Comparison of ENCODE assay signal across 1 cellular context in genomic region chr19:10695401-10696398, GRCh38.
TF ChIP-seq lines count a peak whose summit lies in the region.

No MANE protein-coding gene starts in this region.

TF ChIP-seq in HepG2, 621 proteins besides CTCF, POLR2A, EP300 and RAD21 (continued from another document and continues in another):
- TF ChIP-seq, protein P1, sequence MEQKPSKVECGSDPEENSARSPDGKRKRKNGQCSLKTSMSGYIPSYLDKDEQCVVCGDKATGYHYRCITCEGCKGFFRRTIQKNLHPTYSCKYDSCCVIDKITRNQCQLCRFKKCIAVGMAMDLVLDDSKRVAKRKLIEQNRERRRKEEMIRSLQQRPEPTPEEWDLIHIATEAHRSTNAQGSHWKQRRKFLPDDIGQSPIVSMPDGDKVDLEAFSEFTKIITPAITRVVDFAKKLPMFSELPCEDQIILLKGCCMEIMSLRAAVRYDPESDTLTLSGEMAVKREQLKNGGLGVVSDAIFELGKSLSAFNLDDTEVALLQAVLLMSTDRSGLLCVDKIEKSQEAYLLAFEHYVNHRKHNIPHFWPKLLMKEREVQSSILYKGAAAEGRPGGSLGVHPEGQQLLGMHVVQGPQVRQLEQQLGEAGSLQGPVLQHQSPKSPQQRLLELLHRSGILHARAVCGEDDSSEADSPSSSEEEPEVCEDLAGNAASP (CRISPR knock-in tag; IDR thresholded peaks at IDR 0.05; ENCODE audit: borderline replicate concordance): peak; percentile 89
- TF ChIP-seq RFX3 (CRISPR knock-in tag; IDR thresholded peaks at IDR 0.05) (peak; percentile 97), ATM (IDR thresholded peaks at IDR 0.05; ENCODE audit: borderline replicate concordance) (no peak), ONECUT2 (CRISPR knock-in tag; IDR thresholded peaks at IDR 0.05) (0 out of 2 replicates have a peak, but pooled peaks have one; percentile 17), SP4 (CRISPR knock-in tag; IDR thresholded peaks at IDR 0.05) (no peak; the same call in 1 of the 2 replicates), SYNCRIP (IDR thresholded peaks at IDR 0.05; ENCODE audit: insufficient read depth, low read depth, low read length) (no peak), ZNF792 (CRISPR knock-in tag; IDR thresholded peaks at IDR 0.05) (peak; percentile 92), HNF1A (IDR thresholded peaks at IDR 0.05; ENCODE audit: low read depth) (no peak), HNF1A (CRISPR knock-in tag; IDR thresholded peaks at IDR 0.05; ENCODE audit: borderline replicate concordance) (0 out of 2 replicates have a peak, but pooled peaks have one; percentile 27), SOX6 (IDR thresholded peaks at IDR 0.05) (no peak), SOX6 (CRISPR knock-in tag; IDR thresholded peaks at IDR 0.05) (peak; percentile 48; the same call in 1 of the 2 replicates), ZNF501 (CRISPR knock-in tag; IDR thresholded peaks at IDR 0.05) (peak; percentile 71), ZNF644 (CRISPR knock-in tag; IDR thresholded peaks at IDR 0.05; ENCODE audit: low read depth) (0 out of 2 replicates have a peak, but pooled peaks have one; percentile 23), ZNF3 (CRISPR knock-in tag; IDR thresholded peaks at IDR 0.05) (peak; percentile 55; the same call in 1 of the 2 replicates), KAT8 (CRISPR knock-in tag; IDR thresholded peaks at IDR 0.05) (peak; percentile 75), RNF2 (conservative IDR thresholded peaks at IDR 0.05; ENCODE audit: low read depth) (0 out of 2 replicates have a peak, but pooled peaks have one; percentile 21), ZNF20 (CRISPR knock-in tag; IDR thresholded peaks at IDR 0.05) (no peak), ZNF580 (CRISPR knock-in tag; IDR thresholded peaks at IDR 0.05; ENCODE audit: borderline replicate concordance, low read depth) (peak; percentile 97), ZC3H4 (CRISPR knock-in tag; IDR thresholded peaks at IDR 0.05; ENCODE audit: borderline replicate concordance) (0 out of 2 replicates have a peak, but pooled peaks have one; percentile 67), ZNF232 (CRISPR knock-in tag; IDR thresholded peaks at IDR 0.05; ENCODE audit: borderline replicate concordance) (0 out of 2 replicates have a peak, but pooled peaks have one; percentile 88), ZNF230 (CRISPR knock-in tag; IDR thresholded peaks at IDR 0.05) (peak; percentile 83; the same call in 1 of the 2 replicates), NR2F1 (CRISPR knock-in tag; IDR thresholded peaks at IDR 0.05) (no peak), ZNF484 (CRISPR knock-in tag; IDR thresholded peaks at IDR 0.05; ENCODE audit: borderline replicate concordance, low read depth) (peak; percentile 7; the same call in 1 of the 2 replicates), ZNF790 (CRISPR knock-in tag; IDR thresholded peaks at IDR 0.05; ENCODE audit: borderline replicate concordance) (peak; percentile 96), CEBPG (CRISPR knock-in tag; IDR thresholded peaks at IDR 0.05) (peak; percentile 25; the same call in 1 of the 2 replicates), ZSCAN21 (CRISPR knock-in tag; IDR thresholded peaks at IDR 0.05; ENCODE audit: borderline replicate concordance) (no peak), PRDM4 (CRISPR knock-in tag; IDR thresholded peaks at IDR 0.05; ENCODE audit: borderline replicate concordance) (peak; percentile 92), SIN3B (IDR thresholded peaks at IDR 0.05; ENCODE audit: low read length) (0 out of 2 replicates have a peak, but pooled peaks have one; percentile 51), KLF9 (CRISPR knock-in tag; IDR thresholded peaks at IDR 0.05; ENCODE audit: low read depth) (no peak), ZNF441 (CRISPR knock-in tag; IDR thresholded peaks at IDR 0.05; ENCODE audit: borderline replicate concordance) (peak; percentile 89), HMGXB4 (CRISPR knock-in tag; IDR thresholded peaks at IDR 0.05; ENCODE audit: borderline replicate concordance in 1 of 2, low read depth in 1 of 2) (peak in 1 of 2 experiments; percentile 59; a peak in 1 of 4 replicates)
- TF ChIP-seq, protein P2, sequence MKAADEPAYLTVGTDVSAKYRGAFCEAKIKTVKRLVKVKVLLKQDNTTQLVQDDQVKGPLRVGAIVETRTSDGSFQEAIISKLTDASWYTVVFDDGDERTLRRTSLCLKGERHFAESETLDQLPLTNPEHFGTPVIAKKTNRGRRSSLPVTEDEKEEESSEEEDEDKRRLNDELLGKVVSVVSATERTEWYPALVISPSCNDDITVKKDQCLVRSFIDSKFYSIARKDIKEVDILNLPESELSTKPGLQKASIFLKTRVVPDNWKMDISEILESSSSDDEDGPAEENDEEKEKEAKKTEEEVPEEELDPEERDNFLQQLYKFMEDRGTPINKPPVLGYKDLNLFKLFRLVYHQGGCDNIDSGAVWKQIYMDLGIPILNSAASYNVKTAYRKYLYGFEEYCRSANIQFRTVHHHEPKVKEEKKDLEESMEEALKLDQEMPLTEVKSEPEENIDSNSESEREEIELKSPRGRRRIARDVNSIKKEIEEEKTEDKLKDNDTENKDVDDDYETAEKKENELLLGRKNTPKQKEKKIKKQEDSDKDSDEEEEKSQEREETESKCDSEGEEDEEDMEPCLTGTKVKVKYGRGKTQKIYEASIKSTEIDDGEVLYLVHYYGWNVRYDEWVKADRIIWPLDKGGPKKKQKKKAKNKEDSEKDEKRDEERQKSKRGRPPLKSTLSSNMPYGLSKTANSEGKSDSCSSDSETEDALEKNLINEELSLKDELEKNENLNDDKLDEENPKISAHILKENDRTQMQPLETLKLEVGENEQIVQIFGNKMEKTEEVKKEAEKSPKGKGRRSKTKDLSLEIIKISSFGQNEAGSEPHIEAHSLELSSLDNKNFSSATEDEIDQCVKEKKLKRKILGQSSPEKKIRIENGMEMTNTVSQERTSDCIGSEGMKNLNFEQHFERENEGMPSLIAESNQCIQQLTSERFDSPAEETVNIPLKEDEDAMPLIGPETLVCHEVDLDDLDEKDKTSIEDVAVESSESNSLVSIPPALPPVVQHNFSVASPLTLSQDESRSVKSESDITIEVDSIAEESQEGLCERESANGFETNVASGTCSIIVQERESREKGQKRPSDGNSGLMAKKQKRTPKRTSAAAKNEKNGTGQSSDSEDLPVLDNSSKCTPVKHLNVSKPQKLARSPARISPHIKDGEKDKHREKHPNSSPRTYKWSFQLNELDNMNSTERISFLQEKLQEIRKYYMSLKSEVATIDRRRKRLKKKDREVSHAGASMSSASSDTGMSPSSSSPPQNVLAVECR (CRISPR knock-in tag; IDR thresholded peaks at IDR 0.05; ENCODE audit: borderline replicate concordance): peak; percentile 99
- TF ChIP-seq, protein P3, sequence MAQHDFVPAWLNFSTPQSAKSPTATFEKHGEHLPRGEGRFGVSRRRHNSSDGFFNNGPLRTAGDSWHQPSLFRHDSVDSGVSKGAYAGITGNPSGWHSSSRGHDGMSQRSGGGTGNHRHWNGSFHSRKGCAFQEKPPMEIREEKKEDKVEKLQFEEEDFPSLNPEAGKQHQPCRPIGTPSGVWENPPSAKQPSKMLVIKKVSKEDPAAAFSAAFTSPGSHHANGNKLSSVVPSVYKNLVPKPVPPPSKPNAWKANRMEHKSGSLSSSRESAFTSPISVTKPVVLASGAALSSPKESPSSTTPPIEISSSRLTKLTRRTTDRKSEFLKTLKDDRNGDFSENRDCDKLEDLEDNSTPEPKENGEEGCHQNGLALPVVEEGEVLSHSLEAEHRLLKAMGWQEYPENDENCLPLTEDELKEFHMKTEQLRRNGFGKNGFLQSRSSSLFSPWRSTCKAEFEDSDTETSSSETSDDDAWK (CRISPR knock-in tag; IDR thresholded peaks at IDR 0.05): no peak
- TF ChIP-seq, protein P4, sequence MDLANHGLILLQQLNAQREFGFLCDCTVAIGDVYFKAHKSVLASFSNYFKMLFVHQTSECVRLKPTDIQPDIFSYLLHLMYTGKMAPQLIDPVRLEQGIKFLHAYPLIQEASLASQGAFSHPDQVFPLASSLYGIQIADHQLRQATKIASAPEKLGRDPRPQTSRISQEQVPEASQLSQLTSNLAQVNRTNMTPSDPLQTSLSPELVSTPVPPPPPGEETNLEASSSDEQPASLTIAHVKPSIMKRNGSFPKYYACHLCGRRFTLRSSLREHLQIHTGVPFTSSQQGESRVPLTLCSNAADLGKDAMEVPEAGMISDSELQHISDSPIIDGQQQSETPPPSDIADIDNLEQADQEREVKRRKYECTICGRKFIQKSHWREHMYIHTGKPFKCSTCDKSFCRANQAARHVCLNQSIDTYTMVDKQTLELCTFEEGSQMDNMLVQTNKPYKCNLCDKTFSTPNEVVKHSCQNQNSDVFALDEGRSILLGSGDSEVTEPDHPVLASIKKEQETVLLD (CRISPR knock-in tag; IDR thresholded peaks at IDR 0.05; ENCODE audit: low read depth): 0 out of 2 replicates have a peak, but pooled peaks have one; percentile 36
